ENCODE assay signal across 1 cellular context in the genomic region with DNA sequence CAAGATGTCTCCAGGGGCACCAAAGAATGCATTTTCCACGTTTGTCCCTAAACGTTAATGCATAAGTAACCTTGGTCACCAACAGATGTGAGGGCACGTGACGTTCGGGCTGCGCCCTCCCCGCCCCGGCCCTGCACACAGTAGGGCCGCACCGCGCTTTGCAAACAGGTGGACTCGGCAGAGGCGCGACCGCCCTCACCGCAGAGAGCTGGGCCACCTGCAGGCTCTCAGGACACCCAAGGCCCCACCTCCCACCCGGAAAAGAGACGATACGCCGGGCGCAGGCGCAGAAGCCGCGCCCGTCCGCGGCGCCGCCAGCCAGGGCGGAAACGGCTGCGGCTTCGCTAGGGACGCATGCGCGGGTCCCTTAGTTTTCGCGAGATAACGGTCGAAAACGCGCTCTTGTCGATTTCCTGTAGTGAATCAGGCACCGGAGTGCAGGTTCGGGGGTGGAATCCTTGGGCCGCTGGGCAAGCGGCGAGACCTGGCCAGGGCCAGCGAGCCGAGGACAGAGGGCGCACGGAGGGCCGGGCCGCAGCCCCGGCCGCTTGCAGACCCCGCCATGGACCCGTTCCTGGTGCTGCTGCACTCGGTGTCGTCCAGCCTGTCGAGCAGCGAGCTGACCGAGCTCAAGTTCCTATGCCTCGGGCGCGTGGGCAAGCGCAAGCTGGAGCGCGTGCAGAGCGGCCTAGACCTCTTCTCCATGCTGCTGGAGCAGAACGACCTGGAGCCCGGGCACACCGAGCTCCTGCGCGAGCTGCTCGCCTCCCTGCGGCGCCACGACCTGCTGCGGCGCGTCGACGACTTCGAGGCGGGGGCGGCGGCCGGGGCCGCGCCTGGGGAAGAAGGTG.
TF ChIP-seq lines count a peak whose summit lies in the region.

A gene with protein sequence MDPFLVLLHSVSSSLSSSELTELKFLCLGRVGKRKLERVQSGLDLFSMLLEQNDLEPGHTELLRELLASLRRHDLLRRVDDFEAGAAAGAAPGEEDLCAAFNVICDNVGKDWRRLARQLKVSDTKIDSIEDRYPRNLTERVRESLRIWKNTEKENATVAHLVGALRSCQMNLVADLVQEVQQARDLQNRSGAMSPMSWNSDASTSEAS (plus strand): TSS at position 399 of the 851 bp plus-strand sequence. CDS start 164 bp downstream, at position 563.

TF ChIP-seq in HepG2, 621 proteins besides CTCF, POLR2A, EP300 and RAD21 (continued from another document and continues in another):
- TF ChIP-seq, protein P1, sequence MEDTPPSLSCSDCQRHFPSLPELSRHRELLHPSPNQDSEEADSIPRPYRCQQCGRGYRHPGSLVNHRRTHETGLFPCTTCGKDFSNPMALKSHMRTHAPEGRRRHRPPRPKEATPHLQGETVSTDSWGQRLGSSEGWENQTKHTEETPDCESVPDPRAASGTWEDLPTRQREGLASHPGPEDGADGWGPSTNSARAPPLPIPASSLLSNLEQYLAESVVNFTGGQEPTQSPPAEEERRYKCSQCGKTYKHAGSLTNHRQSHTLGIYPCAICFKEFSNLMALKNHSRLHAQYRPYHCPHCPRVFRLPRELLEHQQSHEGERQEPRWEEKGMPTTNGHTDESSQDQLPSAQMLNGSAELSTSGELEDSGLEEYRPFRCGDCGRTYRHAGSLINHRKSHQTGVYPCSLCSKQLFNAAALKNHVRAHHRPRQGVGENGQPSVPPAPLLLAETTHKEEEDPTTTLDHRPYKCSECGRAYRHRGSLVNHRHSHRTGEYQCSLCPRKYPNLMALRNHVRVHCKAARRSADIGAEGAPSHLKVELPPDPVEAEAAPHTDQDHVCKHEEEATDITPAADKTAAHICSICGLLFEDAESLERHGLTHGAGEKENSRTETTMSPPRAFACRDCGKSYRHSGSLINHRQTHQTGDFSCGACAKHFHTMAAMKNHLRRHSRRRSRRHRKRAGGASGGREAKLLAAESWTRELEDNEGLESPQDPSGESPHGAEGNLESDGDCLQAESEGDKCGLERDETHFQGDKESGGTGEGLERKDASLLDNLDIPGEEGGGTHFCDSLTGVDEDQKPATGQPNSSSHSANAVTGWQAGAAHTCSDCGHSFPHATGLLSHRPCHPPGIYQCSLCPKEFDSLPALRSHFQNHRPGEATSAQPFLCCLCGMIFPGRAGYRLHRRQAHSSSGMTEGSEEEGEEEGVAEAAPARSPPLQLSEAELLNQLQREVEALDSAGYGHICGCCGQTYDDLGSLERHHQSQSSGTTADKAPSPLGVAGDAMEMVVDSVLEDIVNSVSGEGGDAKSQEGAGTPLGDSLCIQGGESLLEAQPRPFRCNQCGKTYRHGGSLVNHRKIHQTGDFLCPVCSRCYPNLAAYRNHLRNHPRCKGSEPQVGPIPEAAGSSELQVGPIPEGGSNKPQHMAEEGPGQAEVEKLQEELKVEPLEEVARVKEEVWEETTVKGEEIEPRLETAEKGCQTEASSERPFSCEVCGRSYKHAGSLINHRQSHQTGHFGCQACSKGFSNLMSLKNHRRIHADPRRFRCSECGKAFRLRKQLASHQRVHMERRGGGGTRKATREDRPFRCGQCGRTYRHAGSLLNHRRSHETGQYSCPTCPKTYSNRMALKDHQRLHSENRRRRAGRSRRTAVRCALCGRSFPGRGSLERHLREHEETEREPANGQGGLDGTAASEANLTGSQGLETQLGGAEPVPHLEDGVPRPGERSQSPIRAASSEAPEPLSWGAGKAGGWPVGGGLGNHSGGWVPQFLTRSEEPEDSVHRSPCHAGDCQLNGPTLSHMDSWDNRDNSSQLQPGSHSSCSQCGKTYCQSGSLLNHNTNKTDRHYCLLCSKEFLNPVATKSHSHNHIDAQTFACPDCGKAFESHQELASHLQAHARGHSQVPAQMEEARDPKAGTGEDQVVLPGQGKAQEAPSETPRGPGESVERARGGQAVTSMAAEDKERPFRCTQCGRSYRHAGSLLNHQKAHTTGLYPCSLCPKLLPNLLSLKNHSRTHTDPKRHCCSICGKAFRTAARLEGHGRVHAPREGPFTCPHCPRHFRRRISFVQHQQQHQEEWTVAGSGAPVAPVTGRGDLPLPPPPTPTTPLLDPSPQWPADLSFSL (CRISPR knock-in tag; IDR thresholded peaks at IDR 0.05) = no peak
- TF ChIP-seq, protein P2, sequence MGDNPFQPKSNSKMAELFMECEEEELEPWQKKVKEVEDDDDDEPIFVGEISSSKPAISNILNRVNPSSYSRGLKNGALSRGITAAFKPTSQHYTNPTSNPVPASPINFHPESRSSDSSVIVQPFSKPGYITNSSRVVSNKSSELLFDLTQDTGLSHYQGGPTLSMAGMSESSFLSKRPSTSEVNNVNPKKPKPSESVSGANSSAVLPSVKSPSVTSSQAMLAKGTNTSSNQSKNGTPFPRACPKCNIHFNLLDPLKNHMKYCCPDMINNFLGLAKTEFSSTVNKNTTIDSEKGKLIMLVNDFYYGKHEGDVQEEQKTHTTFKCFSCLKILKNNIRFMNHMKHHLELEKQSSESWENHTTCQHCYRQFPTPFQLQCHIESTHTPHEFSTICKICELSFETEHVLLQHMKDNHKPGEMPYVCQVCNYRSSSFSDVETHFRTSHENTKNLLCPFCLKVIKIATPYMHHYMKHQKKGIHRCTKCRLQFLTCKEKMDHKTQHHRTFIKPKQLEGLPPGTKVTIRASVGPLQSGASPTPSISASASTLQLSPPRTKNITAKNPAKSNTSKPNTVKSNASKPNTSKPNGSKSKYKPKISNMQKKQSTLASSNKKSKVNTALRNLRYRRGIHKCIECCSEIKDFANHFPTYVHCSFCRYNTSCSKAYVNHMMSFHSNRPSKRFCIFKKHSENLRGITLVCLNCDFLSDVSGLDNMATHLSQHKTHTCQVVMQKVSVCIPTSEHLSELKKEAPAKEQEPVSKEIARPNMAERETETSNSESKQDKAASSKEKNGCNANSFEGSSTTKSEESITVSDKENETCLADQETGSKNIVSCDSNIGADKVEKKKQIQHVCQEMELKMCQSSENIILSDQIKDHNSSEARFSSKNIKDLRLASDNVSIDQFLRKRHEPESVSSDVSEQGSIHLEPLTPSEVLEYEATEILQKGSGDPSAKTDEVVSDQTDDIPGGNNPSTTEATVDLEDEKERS (CRISPR knock-in tag; IDR thresholded peaks at IDR 0.05) = no peak
- TF ChIP-seq, protein P3, sequence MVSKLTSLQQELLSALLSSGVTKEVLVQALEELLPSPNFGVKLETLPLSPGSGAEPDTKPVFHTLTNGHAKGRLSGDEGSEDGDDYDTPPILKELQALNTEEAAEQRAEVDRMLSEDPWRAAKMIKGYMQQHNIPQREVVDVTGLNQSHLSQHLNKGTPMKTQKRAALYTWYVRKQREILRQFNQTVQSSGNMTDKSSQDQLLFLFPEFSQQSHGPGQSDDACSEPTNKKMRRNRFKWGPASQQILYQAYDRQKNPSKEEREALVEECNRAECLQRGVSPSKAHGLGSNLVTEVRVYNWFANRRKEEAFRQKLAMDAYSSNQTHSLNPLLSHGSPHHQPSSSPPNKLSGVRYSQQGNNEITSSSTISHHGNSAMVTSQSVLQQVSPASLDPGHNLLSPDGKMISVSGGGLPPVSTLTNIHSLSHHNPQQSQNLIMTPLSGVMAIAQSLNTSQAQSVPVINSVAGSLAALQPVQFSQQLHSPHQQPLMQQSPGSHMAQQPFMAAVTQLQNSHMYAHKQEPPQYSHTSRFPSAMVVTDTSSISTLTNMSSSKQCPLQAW (CRISPR knock-in tag; IDR thresholded peaks at IDR 0.05) = peak; percentile 88
- TF ChIP-seq ZC3H13 (CRISPR knock-in tag; IDR thresholded peaks at IDR 0.05) (0 out of 2 replicates have a peak, but pooled peaks have one; percentile 28), NR2F1 (CRISPR knock-in tag; IDR thresholded peaks at IDR 0.05) (no peak), ZFAT (CRISPR knock-in tag; conservative IDR thresholded peaks at IDR 0.05) (no peak), ZNF44 (CRISPR knock-in tag; IDR thresholded peaks at IDR 0.05) (no peak), NCOA2 (CRISPR knock-in tag; IDR thresholded peaks at IDR 0.05) (peak; percentile 20; the same call in 1 of the 2 replicates), CBX1 (IDR thresholded peaks at IDR 0.05; ENCODE audit: low read depth) (no peak), ZNF562 (CRISPR knock-in tag; IDR thresholded peaks at IDR 0.05; ENCODE audit: borderline replicate concordance) (0 out of 2 replicates have a peak, but pooled peaks have one; percentile 38), ZNF326 (CRISPR knock-in tag; IDR thresholded peaks at IDR 0.05; ENCODE audit: borderline replicate concordance) (no peak), ZNF879 (CRISPR knock-in tag; IDR thresholded peaks at IDR 0.05) (no peak), NFRKB (IDR thresholded peaks at IDR 0.05) (no peak), ZNF34 (CRISPR knock-in tag; IDR thresholded peaks at IDR 0.05; ENCODE audit: borderline replicate concordance) (no peak), ZNF101 (CRISPR knock-in tag; IDR thresholded peaks at IDR 0.05; ENCODE audit: borderline replicate concordance, low read depth) (no peak), HOXD1 (CRISPR knock-in tag; IDR thresholded peaks at IDR 0.05) (no peak; the same call in 1 of the 2 replicates), ZNF878 (CRISPR knock-in tag; IDR thresholded peaks at IDR 0.05) (no peak; the same call in 1 of the 2 replicates), ZNF563 (CRISPR knock-in tag; IDR thresholded peaks at IDR 0.05) (no peak; the same call in 1 of the 2 replicates), ZNF337 (CRISPR knock-in tag; IDR thresholded peaks at IDR 0.05; ENCODE audit: borderline replicate concordance, low read depth) (no peak), GFI1 (CRISPR knock-in tag; IDR thresholded peaks at IDR 0.05; ENCODE audit: borderline replicate concordance) (no peak), ZNF253 (CRISPR knock-in tag; IDR thresholded peaks at IDR 0.05; ENCODE audit: borderline replicate concordance) (no peak; the same call in 1 of the 2 replicates), HNRNPUL1 (IDR thresholded peaks at IDR 0.05; ENCODE audit: low read depth, low read length) (no peak), ZSCAN9 (CRISPR knock-in tag; IDR thresholded peaks at IDR 0.05; ENCODE audit: borderline replicate concordance) (peak; percentile 56; the same call in 1 of the 2 replicates), PPARG (CRISPR knock-in tag; conservative IDR thresholded peaks at IDR 0.05) (0 out of 2 replicates have a peak, but pooled peaks have one; percentile 11), FOXK1 (CRISPR knock-in tag; IDR thresholded peaks at IDR 0.05; ENCODE audit: borderline replicate concordance, low read depth) (no peak), ZNF343 (CRISPR knock-in tag; IDR thresholded peaks at IDR 0.05) (no peak), HMG20B (CRISPR knock-in tag; conservative IDR thresholded peaks at IDR 0.05) (no peak), HDAC1 (CRISPR knock-in tag; IDR thresholded peaks at IDR 0.05) (peak; percentile 64), KDM6A (CRISPR knock-in tag; IDR thresholded peaks at IDR 0.05; ENCODE audit: low read depth) (no peak)
- TF ChIP-seq, protein P4, sequence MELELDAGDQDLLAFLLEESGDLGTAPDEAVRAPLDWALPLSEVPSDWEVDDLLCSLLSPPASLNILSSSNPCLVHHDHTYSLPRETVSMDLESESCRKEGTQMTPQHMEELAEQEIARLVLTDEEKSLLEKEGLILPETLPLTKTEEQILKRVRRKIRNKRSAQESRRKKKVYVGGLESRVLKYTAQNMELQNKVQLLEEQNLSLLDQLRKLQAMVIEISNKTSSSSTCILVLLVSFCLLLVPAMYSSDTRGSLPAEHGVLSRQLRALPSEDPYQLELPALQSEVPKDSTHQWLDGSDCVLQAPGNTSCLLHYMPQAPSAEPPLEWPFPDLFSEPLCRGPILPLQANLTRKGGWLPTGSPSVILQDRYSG (CRISPR knock-in tag; IDR thresholded peaks at IDR 0.05) = 0 out of 2 replicates have a peak, but pooled peaks have one; percentile 62
- TF ChIP-seq, protein P5, sequence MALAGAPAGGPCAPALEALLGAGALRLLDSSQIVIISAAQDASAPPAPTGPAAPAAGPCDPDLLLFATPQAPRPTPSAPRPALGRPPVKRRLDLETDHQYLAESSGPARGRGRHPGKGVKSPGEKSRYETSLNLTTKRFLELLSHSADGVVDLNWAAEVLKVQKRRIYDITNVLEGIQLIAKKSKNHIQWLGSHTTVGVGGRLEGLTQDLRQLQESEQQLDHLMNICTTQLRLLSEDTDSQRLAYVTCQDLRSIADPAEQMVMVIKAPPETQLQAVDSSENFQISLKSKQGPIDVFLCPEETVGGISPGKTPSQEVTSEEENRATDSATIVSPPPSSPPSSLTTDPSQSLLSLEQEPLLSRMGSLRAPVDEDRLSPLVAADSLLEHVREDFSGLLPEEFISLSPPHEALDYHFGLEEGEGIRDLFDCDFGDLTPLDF (CRISPR knock-in tag; IDR thresholded peaks at IDR 0.05) = peak; percentile 44; the same call in 1 of the 2 replicates
- TF ChIP-seq, protein P6, sequence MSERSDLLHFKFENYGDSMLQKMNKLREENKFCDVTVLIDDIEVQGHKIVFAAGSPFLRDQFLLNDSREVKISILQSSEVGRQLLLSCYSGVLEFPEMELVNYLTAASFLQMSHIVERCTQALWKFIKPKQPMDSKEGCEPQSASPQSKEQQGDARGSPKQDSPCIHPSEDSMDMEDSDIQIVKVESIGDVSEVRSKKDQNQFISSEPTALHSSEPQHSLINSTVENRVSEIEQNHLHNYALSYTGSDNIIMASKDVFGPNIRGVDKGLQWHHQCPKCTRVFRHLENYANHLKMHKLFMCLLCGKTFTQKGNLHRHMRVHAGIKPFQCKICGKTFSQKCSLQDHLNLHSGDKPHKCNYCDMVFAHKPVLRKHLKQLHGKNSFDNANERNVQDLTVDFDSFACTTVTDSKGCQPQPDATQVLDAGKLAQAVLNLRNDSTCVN (CRISPR knock-in tag; IDR thresholded peaks at IDR 0.05; ENCODE audit: borderline replicate concordance) = no peak; the same call in 1 of the 2 replicates
- TF ChIP-seq, protein P7, sequence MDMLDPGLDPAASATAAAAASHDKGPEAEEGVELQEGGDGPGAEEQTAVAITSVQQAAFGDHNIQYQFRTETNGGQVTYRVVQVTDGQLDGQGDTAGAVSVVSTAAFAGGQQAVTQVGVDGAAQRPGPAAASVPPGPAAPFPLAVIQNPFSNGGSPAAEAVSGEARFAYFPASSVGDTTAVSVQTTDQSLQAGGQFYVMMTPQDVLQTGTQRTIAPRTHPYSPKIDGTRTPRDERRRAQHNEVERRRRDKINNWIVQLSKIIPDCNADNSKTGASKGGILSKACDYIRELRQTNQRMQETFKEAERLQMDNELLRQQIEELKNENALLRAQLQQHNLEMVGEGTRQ (IDR thresholded peaks at IDR 0.05; ENCODE audit: low read depth, low read length) = no peak
- TF ChIP-seq, protein P7 (CRISPR knock-in tag; IDR thresholded peaks at IDR 0.05; ENCODE audit: borderline replicate concordance) = peak; percentile 58; the same call in 1 of the 2 replicates
- TF ChIP-seq, protein P8, sequence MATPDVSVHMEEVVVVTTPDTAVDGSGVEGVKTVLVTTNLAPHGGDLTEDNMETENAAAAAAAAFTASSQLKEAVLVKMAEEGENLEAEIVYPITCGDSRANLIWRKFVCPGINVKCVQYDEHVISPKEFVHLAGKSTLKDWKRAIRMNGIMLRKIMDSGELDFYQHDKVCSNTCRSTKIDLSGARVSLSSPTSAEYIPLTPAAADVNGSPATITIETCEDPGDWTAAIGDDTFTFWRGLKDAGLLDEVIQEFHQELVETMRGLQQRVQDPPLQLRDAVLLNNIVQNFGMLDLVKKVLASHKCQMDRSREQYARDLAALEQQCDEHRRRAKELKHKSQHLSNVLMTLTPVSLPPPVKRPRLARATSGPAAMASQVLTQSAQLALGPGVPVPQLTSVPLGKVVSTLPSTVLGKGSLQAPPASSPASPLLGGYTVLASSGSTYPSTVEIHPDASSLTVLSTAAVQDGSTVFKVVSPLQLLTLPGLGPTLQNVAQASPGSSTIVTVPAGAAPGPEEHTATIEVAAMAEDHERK (CRISPR knock-in tag; IDR thresholded peaks at IDR 0.05; ENCODE audit: low read depth) = peak; percentile 55
